2 cellular contexts compared by ENCODE assay signal in genomic region chr20:393296-393695, GRCh38.
TF ChIP-seq lines count a peak whose summit lies in the region.

No MANE protein-coding gene starts in this region.

TF ChIP-seq in HEK293, 187 proteins besides CTCF, POLR2A, EP300 and RAD21:
- TF ChIP-seq ZNF121 (tag by site-specific recombination; IDR thresholded peaks at IDR 0.05) = peak; percentile 83; the same call in 1 of the 2 replicates

TF ChIP-seq in K562, 482 proteins besides CTCF, POLR2A, EP300 and RAD21:
- TF ChIP-seq ZNF121 (CRISPR knock-in tag; conservative IDR thresholded peaks at IDR 0.05) (peak; percentile 76), RBFOX2 (IDR thresholded peaks at IDR 0.05; ENCODE audit: low read depth, low read length) (peak; percentile 19; the same call in 1 of the 2 replicates)
TF ChIP-seq in K562: peak in this region for 2; not testable (repeated sequence) for 480.
